Comparison of ENCODE assay signal across 10 cellular contexts in genomic region chr2:45170191-45170975, GRCh38.
DNase-seq lines count a peak whose midpoint lies in the region; ATAC-seq and TF ChIP-seq lines count a peak whose summit lies in the region.
"Had no signal": no experiment of that assay in that cellular context is flagged by ENCODE, and none has a peak within 500 bp of the region (broad histone marks: within the 10 kb centered on the region; RNA-seq: fewer than 3 reads in every experiment).

No MANE protein-coding gene starts in this region.

- no peak overlapping the region for H3K18ac ChIP-seq in H9 (ENCODE audit: insufficient read length, low read depth, low read length)

- H2AK5ac ChIP-seq in H9 (ENCODE audit: insufficient read length, low read length) = no peak overlapping the region

- H3K27me3 ChIP-seq in H9 (ENCODE audit: insufficient read depth, low read length) (peaks cover 14% of the 10 kb centered on the region; the same call in 1 of the 2 replicates), brain microvascular endothelial cell (replicated peaks) (no peaks in the 10 kb centered on the region), stomach smooth muscle (ENCODE audit: control insufficient read depth in 1 of 2, insufficient read depth in 2 of 2, low read length in 2 of 2) (no peaks in the 10 kb centered on the region), transverse colon (peaks cover 82% of the 10 kb centered on the region)

- peak overlapping the region; percentile 31; the same call in 1 of the 2 replicates for H3K14ac ChIP-seq in H9 (ENCODE audit: insufficient read depth, low read length)

- intact Hi-C loops in transverse colon (cut with DNase I; ENCODE audit: low total_unique reads) = no loop called here

- H3K9me3 ChIP-seq in H9 (ENCODE audit: control insufficient read depth, low read depth, low read length) (no peaks in the 10 kb centered on the region), stomach smooth muscle (ENCODE audit: control insufficient read depth in 2 of 2, low read length in 2 of 2) (no peaks in the 10 kb centered on the region), transverse colon (no peaks in the 10 kb centered on the region)

- no peak overlapping the region for H2BK20ac ChIP-seq in H9 (ENCODE audit: low read depth, low read length, poor library complexity, severe bottlenecking)

- no peak overlapping the region for H3K27ac Mint-ChIP-seq in H9
- H3K27ac Mint-ChIP-seq in effector memory CD8-positive, alpha-beta T cell = no peak overlapping the region

- H2AFZ ChIP-seq in H9 (ENCODE audit: low read length) = no peak overlapping the region

- H3K4me1 ChIP-seq in H9 (ENCODE audit: insufficient read depth, low read length) (no peaks in the 10 kb centered on the region), stomach smooth muscle (ENCODE audit: control insufficient read depth, insufficient read depth, low read length) (peaks cover 19% of the 10 kb centered on the region), transverse colon (peaks cover 0 to 20% (median 19%) of the 10 kb centered on the region in 4 donors)

- TF ChIP-seq EP300 in transverse colon (IDR thresholded peaks at IDR 0.05; ENCODE audit: low read depth) = no peak

- H4K91ac ChIP-seq in H9 (ENCODE audit: insufficient read length, low read depth, low read length) = no peak overlapping the region

- in situ Hi-C loops in brain microvascular endothelial cell (cut with HindIII; ENCODE audit: low pct_ligation_motif_present, low sequenced_read_pairs) (no loop called here), transverse colon (cut with MboI; ENCODE audit: low pct_ligation_motif_present in 1 of 4, low pct_unique_long_range_greater_than_20kb in 1 of 4, low sequenced_read_pairs in 3 of 4) (no loop called here)

- DNase-seq in H9 = no peak
- peak; percentile 28 for DNase-seq in brain microvascular endothelial cell
- peak; percentile 57 for DNase-seq in islet precursor cell
- no peak for DNase-seq in effector memory CD8-positive, alpha-beta T cell
- no peak for DNase-seq in transverse colon
- DNase-seq: activated T-cell treated with anti-CD3 and anti-CD28 coated beads, Interleukin-2, amount 50 U/mL, for 1 hour; NCI-H2107 had no signal

- no peaks in the 10 kb centered on the region for H4K20me1 ChIP-seq in H9 (ENCODE audit: control insufficient read depth, insufficient read depth, insufficient read length)

- H3K4me3 Mint-ChIP-seq in H9 = peak overlapping the region; percentile 67 to 77
- H3K4me3 Mint-ChIP-seq in effector memory CD8-positive, alpha-beta T cell = no peak overlapping the region

- ATAC-seq in GM21717 (IDR thresholded peaks at IDR 0.05; ENCODE audit: unreplicated experiment) = no peak
- no peak for ATAC-seq in effector memory CD8-positive, alpha-beta T cell (replicated peaks)
- no peak for ATAC-seq in GM21528 (IDR thresholded peaks at IDR 0.05; ENCODE audit: low FRiP score, unreplicated experiment)

- H2BK5ac ChIP-seq in H9 (ENCODE audit: insufficient read length, low read length) = no peak overlapping the region

- no peak overlapping the region for H4K5ac ChIP-seq in H9 (ENCODE audit: insufficient read length, low read depth, low read length)

- peak overlapping the region; percentile 46 for H3K4me2 ChIP-seq in H9 (ENCODE audit: insufficient read depth, insufficient read length, low read length)

- WGBS in H9 (ENCODE audit: extremely low coverage, insufficient read length, low lambda C conversion rate) = no CpG with 5 or more reads among the region's 46 CpGs
- WGBS in transverse colon (ENCODE audit: low coverage in 1 of 2), 2 donors = 55 to 64% methylated on average over 2 to 46 of the region's 46 CpGs

- no peaks in the 10 kb centered on the region for H3K9me3 Mint-ChIP-seq in H9
- H3K9me3 Mint-ChIP-seq in effector memory CD8-positive, alpha-beta T cell = no peaks in the 10 kb centered on the region

- H3K27ac ChIP-seq in H9 (ENCODE audit: insufficient read length, low read depth, low read length) (no peak overlapping the region), brain microvascular endothelial cell (peak overlapping the region; percentile 85), stomach smooth muscle (ENCODE audit: low read length) (peak overlapping the region; percentile 97), transverse colon (no peak overlapping the region)

- H3K4ac ChIP-seq in H9 (ENCODE audit: low read depth, low read length) = no peak overlapping the region

- H3K79me2 ChIP-seq in H9 (ENCODE audit: insufficient read depth, low read length) = peaks cover 2% of the 10 kb centered on the region; the same call in 1 of the 2 replicates

- no peak for TF ChIP-seq POLR2A in transverse colon (IDR thresholded peaks at IDR 0.05)

- H3K9ac ChIP-seq in H9 (ENCODE audit: extremely low read depth, insufficient read length, low read length) (no peak overlapping the region), stomach smooth muscle (ENCODE audit: low read length in 2 of 2) (peak overlapping the region; percentile 84 to 92)

- no peak overlapping the region for H3K56ac ChIP-seq in H9 (ENCODE audit: insufficient read length, low read depth, low read length)

- H3K36me3 ChIP-seq in brain microvascular endothelial cell (replicated peaks) (no peaks in the 10 kb centered on the region), stomach smooth muscle (ENCODE audit: control insufficient read depth in 2 of 2, insufficient read depth in 2 of 2, low read length in 2 of 2) (no peaks in the 10 kb centered on the region), transverse colon (no peaks in the 10 kb centered on the region)

- H3K79me1 ChIP-seq in H9 (ENCODE audit: insufficient read depth, low read depth, low read length, poor library complexity, severe bottlenecking) = no peaks in the 10 kb centered on the region

- no peaks in the 10 kb centered on the region for H3K36me3 Mint-ChIP-seq in H9 (ENCODE audit: insufficient read depth in 1 of 3, low read depth in 3 of 3)
- H3K36me3 Mint-ChIP-seq in effector memory CD8-positive, alpha-beta T cell (ENCODE audit: insufficient read depth) = no peaks in the 10 kb centered on the region

- H3K4me3 ChIP-seq in brain microvascular endothelial cell (ENCODE audit: low read depth, low read length) (peak overlapping the region; percentile 59), stomach smooth muscle (ENCODE audit: low read length in 2 of 2) (peak overlapping the region; percentile 48 to 80), transverse colon (peak overlapping the region in 2 of 4 donors; percentile 30 to 44)

- H3K23me2 ChIP-seq in H9 (ENCODE audit: insufficient read length, low read depth, low read length, poor library complexity, severe bottlenecking) = peaks cover 21% of the 10 kb centered on the region

- H3K4me1 Mint-ChIP-seq in H9 = peaks cover 19 to 24% of the 10 kb centered on the region in 2 experiments
- H3K4me1 Mint-ChIP-seq in effector memory CD8-positive, alpha-beta T cell (ENCODE audit: low read depth in 2 of 2) = peaks cover 0 to 5% of the 10 kb centered on the region in 2 donors

- H3T11ph ChIP-seq in H9 (ENCODE audit: low read length) = no peak overlapping the region

- no peak overlapping the region for H2BK120ac ChIP-seq in H9 (ENCODE audit: low read depth, low read length, poor library complexity, severe bottlenecking)

- H2BK12ac ChIP-seq in H9 (ENCODE audit: insufficient read length, low read depth, low read length) = no peak overlapping the region

- H2BK15ac ChIP-seq in H9 (ENCODE audit: low read depth, low read length) = no peak overlapping the region

- no peak overlapping the region for H4K8ac ChIP-seq in H9 (replicated peaks; ENCODE audit: insufficient read length, low read depth, low read length)

- H3K23ac ChIP-seq in H9 (ENCODE audit: insufficient read length, low read depth, low read length) = no peak overlapping the region

- TF ChIP-seq CTCF in H9 (conservative IDR thresholded peaks at IDR 0.05) = no peak
- TF ChIP-seq CTCF in brain microvascular endothelial cell (IDR thresholded peaks at IDR 0.05; ENCODE audit: low read depth, low read length, missing control alignments) = no peak
- no peak for TF ChIP-seq CTCF in transverse colon (IDR thresholded peaks at IDR 0.05)

- peaks cover 82% of the 10 kb centered on the region for H3K27me3 Mint-ChIP-seq in H9 (ENCODE audit: low read depth)
- peaks cover 35 to 50% of the 10 kb centered on the region in 2 donors for H3K27me3 Mint-ChIP-seq in effector memory CD8-positive, alpha-beta T cell

Comparison
In these comparisons a context has a peak if more than half of its experiments do, and no peak if none do; other contexts are left out.
1. DNase-seq: peak in brain microvascular endothelial cell (single experiment) and islet precursor cell (single experiment); none in H9 (single experiment), effector memory CD8-positive, alpha-beta T cell (0 of 3) and transverse colon (single experiment).
2. H3K27ac ChIP-seq: peak in brain microvascular endothelial cell (single experiment) and stomach smooth muscle (single experiment); none in H9 (single experiment) and transverse colon (0 of 4).
3. H3K4me3 Mint-ChIP-seq: peak in H9 (2 of 2); none in effector memory CD8-positive, alpha-beta T cell (0 of 2).